Comparison of ENCODE assay signal across 9 cellular contexts in the genomic region with DNA sequence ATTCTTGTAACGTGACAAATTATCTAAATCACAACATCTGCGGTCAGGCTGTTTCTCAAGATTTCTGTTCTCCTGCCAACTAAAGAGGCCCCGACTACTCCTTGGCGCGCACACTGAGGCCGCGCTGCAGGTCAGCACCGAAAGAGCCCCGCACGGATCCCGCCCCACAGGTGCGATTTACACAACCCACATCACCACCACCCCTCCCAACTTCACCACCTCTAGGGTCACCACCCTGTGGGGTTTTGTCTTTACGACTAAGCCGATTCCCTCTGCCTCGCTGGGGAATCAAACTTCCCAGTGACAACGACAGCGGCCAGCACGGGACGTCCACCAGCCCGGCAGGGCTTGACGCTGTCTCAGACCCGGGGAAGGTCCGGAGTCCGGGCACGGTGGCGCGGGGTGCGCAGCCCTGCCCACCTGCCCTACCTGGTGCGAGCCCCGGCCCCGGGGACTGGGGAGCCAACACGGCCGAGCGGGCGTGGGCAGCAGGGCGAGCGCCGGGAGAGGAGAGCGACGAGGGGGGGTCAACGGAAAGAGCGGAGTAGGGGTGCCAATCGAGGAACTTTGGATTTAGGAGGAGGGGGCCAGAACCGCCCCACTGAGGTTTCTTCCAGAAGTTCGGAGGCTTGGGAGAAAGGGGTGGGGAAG. TPM values are rescaled to one million over a fixed set of nuclear protein-coding genes. Genes with fewer than 3 reads are reported as not detected.
DNase-seq lines count a peak whose midpoint lies in the region; ATAC-seq, FAIRE-seq and TF ChIP-seq lines count a peak whose summit lies in the region.
"Had no signal": no experiment of that assay in that cellular context is flagged by ENCODE, and none has a peak within 500 bp of the region (broad histone marks: within the 10 kb centered on the region; RNA-seq: fewer than 3 reads in every experiment).

No MANE protein-coding gene starts in this region.

- H3K79me2 ChIP-seq in PC-3 (ENCODE audit: low read length), result peaks cover 56% of the 10 kb centered on the region

- 0% methylated on average over 32 to 33 of the region's 45 CpGs for WGBS in body of pancreas, 2 donors

- H3K36me3 Mint-ChIP-seq in CD14-positive monocyte, result peaks cover 0 to 3% of the 10 kb centered on the region in 2 donors
- H3K36me3 Mint-ChIP-seq in stimulated activated naive B cell treated with anti-CD40 and anti-IgM and Interleukin-4, amounts not matched to agents 10 μg/mL and 1 μg/mL and 100 μg/mL, for 72 hours, result no peaks in the 10 kb centered on the region

- peaks cover 16% of the 10 kb centered on the region for H3K4me1 ChIP-seq in PC-3 (ENCODE audit: insufficient read depth, low read length)
- H3K4me1 ChIP-seq in body of pancreas, result peaks cover 21% of the 10 kb centered on the region
- peaks cover 0 to 5% of the 10 kb centered on the region in 2 donors for H3K4me1 ChIP-seq in kidney (ENCODE audit: control insufficient read depth in 1 of 2, insufficient read depth in 1 of 2, low read depth in 1 of 2, low read length in 2 of 2)

- H3K27me3 Mint-ChIP-seq in CD14-positive monocyte (ENCODE audit: low read depth in 3 of 3), result peaks cover 31 to 44% (median 40%) of the 10 kb centered on the region in 3 donors
- H3K27me3 Mint-ChIP-seq in stimulated activated naive B cell treated with anti-CD40 and anti-IgM and Interleukin-4, amounts not matched to agents 10 μg/mL and 1 μg/mL and 100 μg/mL, for 72 hours, result peaks cover 7 to 22% of the 10 kb centered on the region in 2 donors

- H3K4me1 Mint-ChIP-seq in CD14-positive monocyte, result peaks cover 19% of the 10 kb centered on the region
- H3K4me1 Mint-ChIP-seq in stimulated activated naive B cell treated with anti-CD40 and anti-IgM and Interleukin-4, amounts not matched to agents 10 μg/mL and 1 μg/mL and 100 μg/mL, for 72 hours, result peaks cover 6 to 21% of the 10 kb centered on the region in 2 donors

- H3K27ac Mint-ChIP-seq in CD14-positive monocyte, result peak overlapping the region in 4 of 7 donors; percentile 13 to 78 (median 68)
- no peak overlapping the region for H3K27ac Mint-ChIP-seq in stimulated activated naive B cell treated with anti-CD40 and anti-IgM and Interleukin-4, amounts not matched to agents 10 μg/mL and 1 μg/mL and 100 μg/mL, for 72 hours

- POLR2A ChIA-PET in PC-3 (lab: Charles Lee; ENCODE audit: unreplicated experiment), result no interaction called here

- no peaks in the 10 kb centered on the region for H3K9me3 ChIP-seq in PC-3 (ENCODE audit: low read length)
- H3K9me3 ChIP-seq in body of pancreas, result no peaks in the 10 kb centered on the region
- H3K9me3 ChIP-seq in kidney (ENCODE audit: control insufficient read depth in 1 of 2, low read length in 2 of 2), result no peaks in the 10 kb centered on the region

- H3K27ac ChIP-seq in PC-3 (ENCODE audit: low read length), result peak overlapping the region; percentile 80
- peak overlapping the region; percentile 88 to 99 (median 94) for H3K27ac ChIP-seq in body of pancreas
- H3K27ac ChIP-seq in kidney (ENCODE audit: low read depth in 2 of 2, low read length in 2 of 2), result peak overlapping the region; percentile 94

- H3K27me3 ChIP-seq in PC-3 (ENCODE audit: low read length), result no peaks in the 10 kb centered on the region
- H3K27me3 ChIP-seq in body of pancreas, result no peaks in the 10 kb centered on the region

- peak overlapping the region; percentile 97 for H3K4me3 ChIP-seq in PC-3 (ENCODE audit: low read length)
- H3K4me3 ChIP-seq in body of pancreas, result peak overlapping the region; percentile 77 to 80
- peak overlapping the region; percentile 85 to 94 for H3K4me3 ChIP-seq in kidney (ENCODE audit: low read length in 2 of 2)
- H3K4me3 ChIP-seq: K562 had no signal

- no peak for FAIRE-seq in kidney (lab: Jason Lieb, UNC)
- FAIRE-seq: K562 had no signal

- H3F3A ChIP-seq in PC-3 (ENCODE audit: low read length, unreplicated experiment), result no peaks in the 10 kb centered on the region

- H3K9ac ChIP-seq in PC-3 (ENCODE audit: low read length) (peak overlapping the region; percentile 92), kidney (ENCODE audit: low read length in 2 of 2) (peak overlapping the region; percentile 91)

- peaks cover 8% of the 10 kb centered on the region for H4K20me1 ChIP-seq in PC-3 (ENCODE audit: low read length)

- peak; percentile 8 for ATAC-seq in GM21825 (IDR thresholded peaks at IDR 0.05; ENCODE audit: unreplicated experiment)
- ATAC-seq in PC-3, result peak; percentile 7
- ATAC-seq in body of pancreas, result peak; percentile 38
- ATAC-seq in stimulated activated naive B cell treated with anti-CD40 and anti-IgM and Interleukin-4, amounts not matched to agents 10 μg/mL and 1 μg/mL and 100 μg/mL, for 72 hours (replicated peaks), result peak; percentile 12 to 20
- ATAC-seq in HG02981 (IDR thresholded peaks at IDR 0.05; ENCODE audit: unreplicated experiment), result no peak

- no peaks in the 10 kb centered on the region for H3K9me2 ChIP-seq in PC-3 (replicated peaks; ENCODE audit: low read length)

- peak overlapping the region; percentile 89 to 98 for H3K4me3 Mint-ChIP-seq in CD14-positive monocyte
- peak overlapping the region; percentile 90 to 91 for H3K4me3 Mint-ChIP-seq in stimulated activated naive B cell treated with anti-CD40 and anti-IgM and Interleukin-4, amounts not matched to agents 10 μg/mL and 1 μg/mL and 100 μg/mL, for 72 hours

- CTCF ChIA-PET in PC-3 (lab: Charles Lee), result no interaction called here

- H3K36me3 ChIP-seq in PC-3 (ENCODE audit: low read depth, low read length), result peaks cover 2% of the 10 kb centered on the region; the same call in 1 of the 2 replicates
- no peaks in the 10 kb centered on the region for H3K36me3 ChIP-seq in body of pancreas (replicated peaks in 1 of 2; ENCODE audit: insufficient read depth in 1 of 2, low read depth in 2 of 2)
- no peaks in the 10 kb centered on the region for H3K36me3 ChIP-seq in kidney (ENCODE audit: control insufficient read depth in 1 of 2, insufficient read depth in 2 of 2, low read length in 2 of 2)

- intact Hi-C loops in CD14-positive monocyte (cut with micrococcal nuclease), result loop anchor here in 1 of 2 donors (10.0 kb wide), 1 partner anchor 1948 kb away; no protein-coding TSS in a partner anchor
- intact Hi-C loops in PC-3 (cut with micrococcal nuclease), result loop anchor here (2.0 to 10.0 kb wide), 3 partner anchors 35 to 112 kb away; no protein-coding TSS in a partner anchor
- intact Hi-C loops in body of pancreas (cut with DNase I), result no loop called here
- intact Hi-C loops in kidney (cut with DNase I), result no loop called here

- DNase-seq in CD14-positive monocyte (ENCODE audit: low spot score), result peak; percentile 39
- DNase-seq in PC-3, result peak; percentile 62
- peak; percentile 49 to 64 (median 52) for DNase-seq in body of pancreas
- DNase-seq in kidney, result peak; percentile 82
- no peak for DNase-seq in stimulated activated naive B cell treated with anti-CD40 and anti-IgM and Interleukin-4, amounts not matched to agents 10 μg/mL and 1 μg/mL and 100 μg/mL, for 72 hours
- DNase-seq in GF-D8 (lab: John Stamatoyannopoulos, UW), result no peak

- no TSS peak for BruUV-seq in PC-3 (replicated peaks; lab: Mats Ljungman, UMichigan)

- H3K4me2 ChIP-seq in PC-3 (ENCODE audit: low read length), result peak overlapping the region; percentile 95

- peak overlapping the region; percentile 63 for H2AFZ ChIP-seq in PC-3 (ENCODE audit: low read length)

- TF ChIP-seq POLR2A in body of pancreas (IDR thresholded peaks at IDR 0.05), result peak in 2 of 3 donors; percentile 6 to 36

- H3K9me3 Mint-ChIP-seq in CD14-positive monocyte, result peaks cover 0 to 6% (median 2%) of the 10 kb centered on the region in 7 donors
- no peaks in the 10 kb centered on the region for H3K9me3 Mint-ChIP-seq in stimulated activated naive B cell treated with anti-CD40 and anti-IgM and Interleukin-4, amounts not matched to agents 10 μg/mL and 1 μg/mL and 100 μg/mL, for 72 hours

- TF ChIP-seq CTCF in CD14-positive monocyte (IDR thresholded peaks at IDR 0.05), result no peak
- no peak for TF ChIP-seq CTCF in PC-3 (conservative IDR thresholded peaks at IDR 0.05; ENCODE audit: low read depth, low read length)
- TF ChIP-seq CTCF in body of pancreas (IDR thresholded peaks at IDR 0.05), result no peak
- TF ChIP-seq CTCF in kidney (IDR thresholded peaks at IDR 0.05; ENCODE audit: borderline replicate concordance, extremely low read depth, insufficient read depth), result no peak

RNA-seq across cellular contexts. Expression of gene UACA, which starts 0.8 kb away (rescaled TPM):
- polyA plus RNA-seq in CD14-positive monocyte (1 to 10 TPM; 1.7 to 3.1 TPM), kidney (ENCODE audit: insufficient read depth, low read depth, low replicate concordance) (49.6 TPM)
- total RNA-seq in PC-3 (2014; rRNA removed) (21.7 and 26.7 TPM in 2 replicates), body of pancreas (10 to 100 TPM; 22.4 to 27.2 TPM), kidney (92.7 TPM)

Comparison
In these comparisons a context has a peak if more than half of its experiments do, and no peak if none do; other contexts are left out.
1. DNase-seq: peak in CD14-positive monocyte (single experiment), PC-3 (single experiment), body of pancreas (4 of 4) and kidney (single experiment); none in stimulated activated naive B cell treated with anti-CD40 and anti-IgM and Interleukin-4, amounts not matched to agents 10 μg/mL and 1 μg/mL and 100 μg/mL, for 72 hours (single experiment) and GF-D8 (single experiment).
2. Peak in every context shown above with its lines, with median percentiles within 50 percentile points of each other: H3K27ac ChIP-seq and H3K4me3 ChIP-seq.